8 cellular contexts compared by ENCODE assay signal in the genomic region with DNA sequence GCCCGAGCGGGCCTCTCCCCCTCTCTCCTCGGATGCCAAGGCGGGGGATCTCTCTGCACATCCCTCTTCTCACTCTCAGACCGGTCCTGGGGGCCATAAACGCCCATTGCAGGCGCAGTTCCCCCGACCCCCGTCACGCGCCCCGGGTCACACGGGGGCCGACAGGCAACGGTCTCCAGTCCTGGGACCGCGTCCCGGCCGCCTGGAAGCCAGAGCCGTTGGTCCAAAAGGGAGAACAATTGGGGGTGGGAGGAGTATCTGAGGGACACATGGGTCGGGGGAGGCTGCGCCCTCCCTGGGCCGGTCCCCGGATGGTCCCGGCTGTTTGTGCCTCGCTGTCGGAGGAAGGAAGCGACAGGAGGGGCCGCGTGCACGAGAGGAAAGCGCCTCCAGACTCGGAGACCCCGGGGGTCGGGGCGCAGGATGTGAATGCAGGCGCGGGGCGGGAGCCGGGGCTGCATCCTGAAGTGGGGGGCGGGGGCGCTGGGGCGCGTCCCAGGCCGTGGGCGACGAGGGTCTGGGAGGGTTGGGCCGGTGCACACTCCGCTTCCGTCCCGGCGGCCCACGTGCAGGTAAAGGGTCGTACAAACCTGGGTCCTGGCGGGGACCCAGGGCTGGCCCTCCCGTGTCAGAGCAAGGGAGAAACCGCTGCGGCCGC. TPM values are rescaled to one million over a fixed set of nuclear protein-coding genes. Genes with fewer than 3 reads are reported as not detected.
DNase-seq lines count a peak whose midpoint lies in the region; ATAC-seq and TF ChIP-seq lines count a peak whose summit lies in the region.

No MANE protein-coding gene starts in this region.

- H3K9me3 ChIP-seq in A673 (ENCODE audit: low read depth, low read length, poor library complexity, severe bottlenecking) (no peaks in the 10 kb centered on the region), mesodermal cell (ENCODE audit: control insufficient read depth, low read length) (no peaks in the 10 kb centered on the region)

- CTCF ChIA-PET in A673 (lab: Charles Lee), result interaction anchor here (0.7 kb wide), 1 partner anchor 19 kb away, joined by 3 read pairs; no protein-coding TSS in a partner anchor

- WGBS in mesodermal cell (ENCODE audit: insufficient coverage in 2 of 2), 2 experiments, result 2% methylated on average over 45 to 53 of the region's 59 CpGs

- H3K4me3 ChIP-seq in A673 (ENCODE audit: low read depth, low read length, poor library complexity, severe bottlenecking), result peak overlapping the region; percentile 48
- peak overlapping the region; percentile 66 for H3K4me3 ChIP-seq in mesodermal cell (ENCODE audit: extremely low read depth, insufficient read depth, low read length, poor library complexity, severe bottlenecking)

- peaks cover 80% of the 10 kb centered on the region for H3K27me3 Mint-ChIP-seq in brain

- H3K4me3 Mint-ChIP-seq in brain, result peak overlapping the region; percentile 56 to 81 (median 63)

- peaks cover 44% of the 10 kb centered on the region for H3K27me3 ChIP-seq in A673 (replicated peaks; ENCODE audit: insufficient read depth, low read depth, low read length, poor library complexity)

- no TSS peak for BruUV-seq in A673 (replicated peaks; lab: Mats Ljungman, UMichigan)

- DNase-seq in A673 (ENCODE audit: low spot score) (no peak), anterior cingulate cortex (lab: John Stamatoyannopoulos, UW) (no peak), NCI-H510A (lab: John Stamatoyannopoulos, UW) (no peak)
- DNase-seq in stimulated activated CD4-positive, alpha-beta T cell treated with anti-CD3 and anti-CD28 coated beads, Interleukin-1b, Interleukin-23, amount 100 ng/mL, for 48 hours, result no peak

- H3K4me1 Mint-ChIP-seq in brain, result peaks cover 6% of the 10 kb centered on the region

- POLR2A ChIA-PET in A673 (lab: Charles Lee; ENCODE audit: low non-redundant PET), result no interaction called here

- H3K27ac ChIP-seq in A673 (ENCODE audit: low read depth, low read length, poor library complexity, severe bottlenecking) (no peak overlapping the region), mesodermal cell (ENCODE audit: low read depth, low read length, severe bottlenecking) (no peak overlapping the region)

- intact Hi-C loops in A673 (cut with micrococcal nuclease; ENCODE audit: unreplicated experiment), result no loop called here

- no peak overlapping the region for H3K27ac Mint-ChIP-seq in brain

- no peaks in the 10 kb centered on the region for H3K36me3 ChIP-seq in A673 (ENCODE audit: insufficient read depth, low read length, poor library complexity, severe bottlenecking)
- no peaks in the 10 kb centered on the region for H3K36me3 ChIP-seq in mesodermal cell (ENCODE audit: control insufficient read depth, insufficient read depth, low read length)

- peak; percentile 6 for ATAC-seq in HG02852 (IDR thresholded peaks at IDR 0.05; ENCODE audit: unreplicated experiment)
- no peak for ATAC-seq in HG03097 (IDR thresholded peaks at IDR 0.05; ENCODE audit: low FRiP score, unreplicated experiment)

- no peaks in the 10 kb centered on the region for H3K36me3 Mint-ChIP-seq in brain

- peaks cover 0 to 23% (median 0%) of the 10 kb centered on the region in 5 experiments for H3K9me3 Mint-ChIP-seq in brain

- TF ChIP-seq CTCF in A673 (conservative IDR thresholded peaks at IDR 0.05; ENCODE audit: low read depth, low read length) (no peak), brain (conservative IDR thresholded peaks at IDR 0.05) (no peak)

- H3K4me1 ChIP-seq in A673 (ENCODE audit: insufficient read depth, low read length, poor library complexity, severe bottlenecking), result peaks cover 9% of the 10 kb centered on the region
- peaks cover 9% of the 10 kb centered on the region for H3K4me1 ChIP-seq in mesodermal cell (ENCODE audit: control insufficient read depth, insufficient read depth, low read length, poor library complexity, severe bottlenecking)

RNA-seq across cellular contexts. Expression of a gene that starts 0.9 kb away (rescaled TPM):
- 1.1 and 1.5 TPM in 2 replicates for total RNA-seq in A673 (2021)
- 9.7 TPM for polyA plus RNA-seq in brain (ENCODE audit: insufficient read depth, low read depth, low replicate concordance)
- polyA plus RNA-seq in mesodermal cell (2013, experiment 1 of 2), result 7.6 TPM
- 6.4 TPM for polyA plus RNA-seq in mesodermal cell (2013, experiment 2 of 2)

RNA-seq across cellular contexts. Expression of a gene that starts 28.8 kb away (rescaled TPM):
- total RNA-seq in A673 (2021), result 79.9 and 81.3 TPM in 2 replicates
- polyA plus RNA-seq in brain (ENCODE audit: insufficient read depth, low read depth, low replicate concordance), result 40.6 TPM
- polyA plus RNA-seq in mesodermal cell (2013, experiment 1 of 2), result 36.5 TPM
- 29.2 TPM for polyA plus RNA-seq in mesodermal cell (2013, experiment 2 of 2)

RNA-seq across cellular contexts. Expression of a gene that starts 33.6 kb away (rescaled TPM):
- total RNA-seq in A673 (2021), result 60.2 and 72.0 TPM in 2 replicates
- polyA plus RNA-seq in brain (ENCODE audit: insufficient read depth, low read depth, low replicate concordance), result 82.9 TPM
- polyA plus RNA-seq in mesodermal cell (2013, experiment 1 of 2), result 29.8 TPM
- 25.4 TPM for polyA plus RNA-seq in mesodermal cell (2013, experiment 2 of 2)
